10 cellular contexts compared by ENCODE assay signal in genomic region chr6:157143171-157143884, GRCh38.
DNase-seq lines count a peak whose midpoint lies in the region; ATAC-seq, FAIRE-seq and TF ChIP-seq lines count a peak whose summit lies in the region.
"Had no signal": no experiment of that assay in that cellular context is flagged by ENCODE, and none has a peak within 500 bp of the region (broad histone marks: within the 10 kb centered on the region; RNA-seq: fewer than 3 reads in every experiment).

No MANE protein-coding gene starts in this region.

- no peaks in the 10 kb centered on the region for H3K79me2 ChIP-seq in astrocyte (ENCODE audit: insufficient read depth, low read length)

- H3K36me3 ChIP-seq in astrocyte (ENCODE audit: insufficient read depth, low read length) = no peaks in the 10 kb centered on the region
- H3K36me3 ChIP-seq in lung (ENCODE audit: control insufficient read depth in 2 of 2, insufficient read depth in 2 of 2, low read length in 2 of 2) = peaks cover 0 to 4% of the 10 kb centered on the region in 2 donors

- H3K4me1 Mint-ChIP-seq in astrocyte (ENCODE audit: low read depth, unreplicated experiment) = peaks cover 38% of the 10 kb centered on the region

- H3K4me3 ChIP-seq in astrocyte (ENCODE audit: insufficient read depth, low read depth, low read length) = no peak overlapping the region
- H3K4me3 ChIP-seq in lung = no peak overlapping the region

- H3K27ac Mint-ChIP-seq in astrocyte (ENCODE audit: unreplicated experiment) = peak overlapping the region; percentile 53

- H3K9me3 Mint-ChIP-seq in astrocyte (ENCODE audit: unreplicated experiment) = no peaks in the 10 kb centered on the region

- H3K27me3 ChIP-seq in astrocyte (ENCODE audit: insufficient read depth, low read length) (no peaks in the 10 kb centered on the region), lung (ENCODE audit: control insufficient read depth, insufficient read depth) (no peaks in the 10 kb centered on the region)

- peak; percentile 12 for DNase-seq in stimulated activated naive CD4-positive, alpha-beta T cell treated with Interleukin-2 at 50 U/mL for 16 hours (lab: John Stamatoyannopoulos, UW)
- no peak for DNase-seq in stimulated activated naive CD4-positive, alpha-beta T cell (lab: John Stamatoyannopoulos, UW)
- DNase-seq in astrocyte (ENCODE audit: low read depth) (peak; percentile 97), lung (ENCODE audit: low spot score) (no peak), NCI-H1417 treated with DMSO at 0.1 percent for 48 hours (lab: John Stamatoyannopoulos, UW) (no peak), NCI-H1436 (lab: John Stamatoyannopoulos, UW) (no peak), DMS153 treated with DMSO at 0.1 percent for 48 hours (lab: John Stamatoyannopoulos, UW; ENCODE audit: unreplicated experiment) (no peak)
- DNase-seq: effector memory CD4-positive, alpha-beta T cell; small intestine had no signal

- no peaks in the 10 kb centered on the region for H3K27me3 Mint-ChIP-seq in astrocyte (ENCODE audit: low read depth, unreplicated experiment)

- peaks cover 35% of the 10 kb centered on the region for H3K4me1 ChIP-seq in astrocyte (ENCODE audit: insufficient read depth, low read length)
- peaks cover 11 to 23% of the 10 kb centered on the region in 2 donors for H3K4me1 ChIP-seq in lung (ENCODE audit: control insufficient read depth in 2 of 2, insufficient read depth in 2 of 2, low read length in 2 of 2)

- H3K9ac ChIP-seq in astrocyte (ENCODE audit: low read length) = peak overlapping the region; percentile 80

- H3K27ac ChIP-seq in astrocyte (ENCODE audit: low read depth, low read length) (peak overlapping the region; percentile 89), lung (ENCODE audit: low read depth in 1 of 2, low read length in 1 of 2) (peak overlapping the region in 1 of 2 donors; percentile 38)

- H3K36me3 Mint-ChIP-seq in astrocyte (ENCODE audit: low read depth, unreplicated experiment) = peaks cover 6% of the 10 kb centered on the region

- WGBS in lung, 2 donors = 59 to 83% methylated on average over 10 of the region's 10 CpGs

- H3K9me3 ChIP-seq in astrocyte (ENCODE audit: insufficient read depth, low read depth, low read length) (no peaks in the 10 kb centered on the region), lung (ENCODE audit: control insufficient read depth in 2 of 2, insufficient read depth in 1 of 2, low read length in 1 of 2) (no peaks in the 10 kb centered on the region)

- ATAC-seq in lung (ENCODE audit: insufficient read depth, low FRiP score) (peak; percentile 37), GM21526 (IDR thresholded peaks at IDR 0.05; ENCODE audit: low FRiP score, unreplicated experiment) (no peak)

- no peaks in the 10 kb centered on the region for H4K20me1 ChIP-seq in astrocyte (ENCODE audit: insufficient read depth, low read length)

- H3K4me3 Mint-ChIP-seq in astrocyte (ENCODE audit: unreplicated experiment) = no peak overlapping the region

- TF ChIP-seq CTCF in astrocyte (IDR thresholded peaks at IDR 0.05; ENCODE audit: insufficient read depth, low read depth, low read length) (no peak), lung (IDR thresholded peaks at IDR 0.05; ENCODE audit: control extremely low read depth, extremely low read depth) (no peak)

- peak overlapping the region; percentile 67 for H3K4me2 ChIP-seq in astrocyte (ENCODE audit: low read length)

- no peak overlapping the region for H2AFZ ChIP-seq in astrocyte (ENCODE audit: low read depth, low read length)

- peak; percentile 23 for FAIRE-seq in astrocyte (lab: Jason Lieb, UNC)
- FAIRE-seq: small intestine had no signal

Comparison
In these comparisons a context has a peak if more than half of its experiments do, and no peak if none do; other contexts are left out.
1. DNase-seq: peak in stimulated activated naive CD4-positive, alpha-beta T cell treated with Interleukin-2 at 50 U/mL for 16 hours (single experiment) and astrocyte (single experiment); none in stimulated activated naive CD4-positive, alpha-beta T cell (0 of 6), lung (single experiment), NCI-H1417 treated with DMSO at 0.1 percent for 48 hours (single experiment), NCI-H1436 (single experiment) and DMS153 treated with DMSO at 0.1 percent for 48 hours (single experiment).